ENCODE assay signal across 9 cellular contexts in the genomic region with DNA sequence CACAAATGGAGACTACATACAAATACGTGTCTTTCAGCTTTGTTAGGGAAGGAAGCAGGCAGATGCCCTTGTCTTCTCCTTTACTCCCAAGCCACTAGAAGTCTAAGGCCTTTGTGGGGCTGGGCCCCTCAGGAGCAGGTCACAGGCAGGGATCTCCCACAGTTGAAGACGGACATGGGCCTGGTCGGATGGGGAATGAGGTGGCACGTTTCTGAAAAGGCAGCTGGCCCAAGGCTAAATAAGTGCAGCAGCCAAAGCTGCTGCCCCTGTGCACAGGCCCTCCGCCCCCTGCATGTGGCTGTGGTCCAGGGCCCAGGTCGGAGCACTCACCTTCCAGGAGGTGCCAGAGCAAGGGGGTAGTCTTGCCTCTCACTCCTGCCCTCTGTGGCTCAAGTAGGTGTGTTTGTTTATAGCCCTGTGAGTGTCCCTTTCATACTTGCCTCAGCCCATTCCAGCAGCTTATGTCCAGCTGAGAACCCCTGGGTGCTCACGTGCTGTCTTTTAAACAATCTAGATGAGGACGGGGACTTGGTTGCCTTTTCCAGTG. TPM values are rescaled to one million over a fixed set of nuclear protein-coding genes. Genes with fewer than 3 reads are reported as not detected.
DNase-seq lines count a peak whose midpoint lies in the region; ATAC-seq and TF ChIP-seq lines count a peak whose summit lies in the region.
"Had no signal": no experiment of that assay in that cellular context is flagged by ENCODE, and none has a peak within 500 bp of the region (broad histone marks: within the 10 kb centered on the region; RNA-seq: fewer than 3 reads in every experiment).

No MANE protein-coding gene starts in this region.

- H3K4me3 ChIP-seq in Caco-2 (ENCODE audit: low read depth, low read length): peak overlapping the region; percentile 97
- H3K4me3 ChIP-seq in epithelial cell of proximal tubule (ENCODE audit: low read depth, low read length): peak overlapping the region; percentile 84
- no peak overlapping the region for H3K4me3 ChIP-seq in trophoblast cell (ENCODE audit: low read depth, low read length)

- no peaks in the 10 kb centered on the region for H3K27me3 ChIP-seq in Caco-2 (replicated peaks; ENCODE audit: control insufficient read depth, insufficient read depth, low read length)
- no peaks in the 10 kb centered on the region for H3K27me3 ChIP-seq in trophoblast cell (ENCODE audit: insufficient read depth, low read length)

- intact Hi-C loops in Caco-2 (cut with micrococcal nuclease; ENCODE audit: unreplicated experiment): no loop called here

- H3K4me1 ChIP-seq in Caco-2 (peaks cover 57% of the 10 kb centered on the region), trophoblast cell (ENCODE audit: control insufficient read depth in 1 of 2, insufficient read depth in 2 of 2, low read length in 2 of 2) (peaks cover 27 to 31% of the 10 kb centered on the region in 2 experiments)

- H4K8ac ChIP-seq in trophoblast cell (ENCODE audit: low read depth, low read length): no peak overlapping the region

- CTCF ChIA-PET in Caco-2 (lab: Charles Lee): no interaction called here
- CTCF ChIA-PET in RWPE1 (lab: Yijun Ruan, JAX): interaction anchor here (0.5 to 1.0 kb wide), 5 partner anchors 10 to 550 kb away, joined by 3 to 6 read pairs (median 3); no protein-coding TSS in a partner anchor

- peak overlapping the region; percentile 74 for H3K4me2 ChIP-seq in trophoblast cell (ENCODE audit: low read length)

- peaks cover 32% of the 10 kb centered on the region for H3K79me1 ChIP-seq in trophoblast cell (ENCODE audit: low read length)

- H3K9ac ChIP-seq in trophoblast cell (ENCODE audit: low read length): no peak overlapping the region

- no peak overlapping the region for H3K23ac ChIP-seq in trophoblast cell (ENCODE audit: low read length)

- H3K27ac ChIP-seq in RWPE1: peak overlapping the region; percentile 66
- H3K27ac ChIP-seq in trophoblast cell (ENCODE audit: low read depth, low read length): no peak overlapping the region
- H3K27ac ChIP-seq in caudate nucleus (ENCODE audit: low read depth, low read length): no peak overlapping the region

- H3K27ac Mint-ChIP-seq in Caco-2 (ENCODE audit: unreplicated experiment): peak overlapping the region; percentile 89

- H3K4me3 Mint-ChIP-seq in Caco-2 (ENCODE audit: unreplicated experiment): peak overlapping the region; percentile 88

- no peaks in the 10 kb centered on the region for H3K9me3 Mint-ChIP-seq in Caco-2 (ENCODE audit: unreplicated experiment)

- H4K91ac ChIP-seq in trophoblast cell (ENCODE audit: low read depth, low read length): no peak overlapping the region

- POLR2A ChIA-PET in Caco-2 (lab: Charles Lee): interaction anchor here (0.6 kb wide), 2 partner anchors 12 to 73 kb away, joined by 4 to 8 read pairs; no protein-coding TSS in a partner anchor
- POLR2A ChIA-PET in RWPE1 (lab: Yijun Ruan, JAX; ENCODE audit: low non-redundant PET): interaction anchor here (0.7 kb wide), 2 partner anchors 8 to 15 kb away, joined by 3 to 4 read pairs; no protein-coding TSS in a partner anchor

- H2BK120ac ChIP-seq in trophoblast cell (ENCODE audit: insufficient read depth, low read length, poor library complexity): no peak overlapping the region

- no peak for TF ChIP-seq CTCF in Caco-2 (IDR thresholded peaks at IDR 0.05; ENCODE audit: insufficient read depth in 1 of 2, low read depth in 1 of 2, low read length in 1 of 2, severe bottlenecking in 1 of 2, unreplicated experiment in 1 of 2)
- no peak for TF ChIP-seq CTCF in RWPE1 (conservative IDR thresholded peaks at IDR 0.05; ENCODE audit: low read depth)
- TF ChIP-seq CTCF in epithelial cell of proximal tubule (conservative IDR thresholded peaks at IDR 0.05; ENCODE audit: low read depth, low read length): peak; percentile 15

- H3K4ac ChIP-seq in trophoblast cell (ENCODE audit: low read depth, low read length): peak overlapping the region; percentile 30

- H3K4me1 Mint-ChIP-seq in Caco-2 (ENCODE audit: low read depth, unreplicated experiment): peaks cover 37% of the 10 kb centered on the region

- DNase-seq in Caco-2 (no peak), RWPE1 (ENCODE audit: low spot score) (no peak), epithelial cell of proximal tubule (ENCODE audit: low read depth) (no peak), trophoblast cell (peak in 1 of 2 donors; percentile 3), GM03348 (ENCODE audit: low spot score) (no peak), caudate nucleus (lab: John Stamatoyannopoulos, UW) (no peak), NCI-H2107 (lab: John Stamatoyannopoulos, UW) (no peak)

- no peak overlapping the region for H2AK5ac ChIP-seq in trophoblast cell (ENCODE audit: low read length)

- H3K36me3 Mint-ChIP-seq in Caco-2 (ENCODE audit: insufficient read depth, unreplicated experiment): peaks cover 99% of the 10 kb centered on the region

- no peak overlapping the region for H2AFZ ChIP-seq in trophoblast cell (ENCODE audit: insufficient read depth, low read length, poor library complexity)

- H4K12ac ChIP-seq in trophoblast cell (ENCODE audit: low read depth, low read length): no peak overlapping the region

- H3K14ac ChIP-seq in trophoblast cell (ENCODE audit: low read length): no peak overlapping the region

- H3K79me2 ChIP-seq in trophoblast cell (ENCODE audit: control insufficient read depth, insufficient read depth, low read length, poor library complexity): peaks cover 27% of the 10 kb centered on the region

- no TSS peak for BruUV-seq in Caco-2 (replicated peaks; lab: Mats Ljungman, UMichigan)

- no CpG with 5 or more reads among the region's 8 CpGs for WGBS in trophoblast cell (ENCODE audit: extremely low coverage, insufficient coverage, insufficient read length)

- H2BK12ac ChIP-seq in trophoblast cell (ENCODE audit: low read length): no peak overlapping the region

- H3K36me3 ChIP-seq in Caco-2 (ENCODE audit: control insufficient read depth, insufficient read depth, low read length) (peaks cover 17% of the 10 kb centered on the region), trophoblast cell (ENCODE audit: control insufficient read depth in 1 of 2, insufficient read depth in 2 of 2, low read length in 2 of 2) (peaks cover 50 to 51% of the 10 kb centered on the region in 2 experiments)

- no peak overlapping the region for H2BK5ac ChIP-seq in trophoblast cell (ENCODE audit: low read depth, low read length, poor library complexity)

- no peak for ATAC-seq in GM21529 (IDR thresholded peaks at IDR 0.05; ENCODE audit: unreplicated experiment)

- H3K18ac ChIP-seq in trophoblast cell (ENCODE audit: low read length): peak overlapping the region; percentile 1

- H3K27me3 Mint-ChIP-seq in Caco-2 (ENCODE audit: insufficient read depth, unreplicated experiment): no peaks in the 10 kb centered on the region

- H3K9me3 ChIP-seq in Caco-2 (no peaks in the 10 kb centered on the region), trophoblast cell (ENCODE audit: insufficient read depth, low read depth, low read length) (no peaks in the 10 kb centered on the region)

RNA-seq across cellular contexts. Expression of a gene that starts 1.8 kb away (rescaled TPM):
- total RNA-seq in Caco-2 (2022) (250 and 259 TPM in 2 replicates), epithelial cell of proximal tubule (233 and 275 TPM in 2 replicates)
- polyA plus RNA-seq in trophoblast cell (2013): 253 and 279 TPM in 2 replicates

RNA-seq across cellular contexts. Expression of a gene that starts 15.9 kb away (rescaled TPM):
- total RNA-seq in Caco-2 (2022) (215 and 217 TPM in 2 replicates), epithelial cell of proximal tubule (232 and 278 TPM in 2 replicates)
- polyA plus RNA-seq in trophoblast cell (2013): 113 and 116 TPM in 2 replicates

RNA-seq across cellular contexts. Expression of a gene that starts 28.7 kb away (rescaled TPM):
- total RNA-seq in Caco-2 (2022) (2.3 and 2.4 TPM in 2 replicates), epithelial cell of proximal tubule (0.94 and 9.1 TPM in 2 replicates)
- polyA plus RNA-seq in trophoblast cell (2013): 2.2 and 2.5 TPM in 2 replicates
- total RNA-seq: M059J had no signal

RNA-seq across cellular contexts. Expression of a gene that starts 36.1 kb away (rescaled TPM):
- total RNA-seq in Caco-2 (2022): 37.8 and 43.0 TPM in 2 replicates
- total RNA-seq in epithelial cell of proximal tubule: 8.9 and 22.1 TPM in 2 replicates
- polyA plus RNA-seq in trophoblast cell (2013): 11.5 and 11.6 TPM in 2 replicates
